15 cellular contexts compared by ENCODE assay signal in the genomic region with DNA sequence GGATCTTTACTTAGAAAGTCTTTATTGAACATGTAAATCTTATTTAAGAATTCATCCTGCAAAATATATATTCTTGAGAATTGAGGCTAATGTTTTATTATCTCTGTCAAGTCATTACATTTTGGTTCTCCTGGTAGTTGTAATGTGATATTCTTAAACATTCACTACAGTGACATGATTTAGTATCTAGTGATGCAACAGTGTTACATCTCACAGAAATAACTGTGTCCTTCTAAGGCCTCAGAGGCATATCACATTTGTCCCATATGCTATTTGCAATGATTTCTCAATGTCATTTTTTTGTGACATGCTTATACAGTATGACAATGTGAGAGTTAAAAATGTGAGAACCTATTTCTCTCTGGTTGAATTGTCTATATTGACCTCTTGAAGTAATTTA. TPM values are rescaled to one million over a fixed set of nuclear protein-coding genes. Genes with fewer than 3 reads are reported as not detected.
"Had no signal": no experiment of that assay in that cellular context is flagged by ENCODE, and none has a peak within 500 bp of the region (broad histone marks: within the 10 kb centered on the region; RNA-seq: fewer than 3 reads in every experiment).

No MANE protein-coding gene starts in this region.

- DNase-seq: activated CD4-positive, alpha-beta T cell treated with anti-CD3 and anti-CD28 coated beads for 48 hours; activated naive CD4-positive, alpha-beta T cell treated with anti-CD3 and anti-CD28 coated beads for 36 hours; effector memory CD8-positive, alpha-beta T cell; hypothalamus; left cardiac atrium; naive thymus-derived CD4-positive, alpha-beta T cell; stimulated activated CD4-positive, alpha-beta T cell treated with anti-CD3 and anti-CD28 coated beads, Interleukin-12 subunit alpha, Interleukin-12 subunit beta, amount 100 ng/mL, for 4 hours; stimulated activated CD4-positive, alpha-beta T cell treated with anti-CD3 and anti-CD28 coated beads, Interleukin-2, amount 100 ng/mL, for 48 hours; stimulated activated naive CD4-positive, alpha-beta T cell treated with Interleukin-2 at 50 U/mL for 16 hours; T1000; trophoblast cell had no signal

- H3K27ac ChIP-seq: epithelial cell of prostate, neutrophil had no signal

- H3K36me3 ChIP-seq: neutrophil had no signal

- ATAC-seq: effector memory CD8-positive, alpha-beta T cell; left cardiac atrium; naive thymus-derived CD4-positive, alpha-beta T cell; sciatic nerve had no signal

- H3K27me3 ChIP-seq: neutrophil had no signal

- H3K9me3 ChIP-seq: neutrophil had no signal

RNA-seq across cellular contexts. Expression of gene PRRG1, which starts 34.1 kb away (rescaled TPM):
- total RNA-seq: activated naive CD4-positive, alpha-beta T cell treated with anti-CD3 and anti-CD28 coated beads for 36 hours; mononuclear cell had no signal
- polyA plus RNA-seq: naive thymus-derived CD4-positive, alpha-beta T cell had no signal
